ENCODE assay signal across 9 cellular contexts in genomic region chr3:60086811-60087210, GRCh38.
DNase-seq lines count a peak whose midpoint lies in the region; ATAC-seq and TF ChIP-seq lines count a peak whose summit lies in the region.
"Had no signal": no experiment of that assay in that cellular context is flagged by ENCODE, and none has a peak within 500 bp of the region (broad histone marks: within the 10 kb centered on the region; RNA-seq: fewer than 3 reads in every experiment).

No MANE protein-coding gene starts in this region.

- ATAC-seq in GM21576 (IDR thresholded peaks at IDR 0.05; ENCODE audit: unreplicated experiment) = peak; percentile 87
- no peak for ATAC-seq in HG02852 (IDR thresholded peaks at IDR 0.05; ENCODE audit: unreplicated experiment)

- no peak overlapping the region for H3K27ac Mint-ChIP-seq in neural progenitor cell

- H3K9me3 ChIP-seq in neural progenitor cell (ENCODE audit: low read depth) (no peaks in the 10 kb centered on the region), esophagus squamous epithelium (no peaks in the 10 kb centered on the region)
- H3K9me3 ChIP-seq: SJSA1 had no signal

- H3K27ac ChIP-seq in neural progenitor cell (no peak overlapping the region), esophagus squamous epithelium (no peak overlapping the region)
- H3K27ac ChIP-seq: SJSA1 had no signal

- DNase-seq in CD1c-positive myeloid dendritic cell (ENCODE audit: extremely low spot score) = peak; percentile 2
- DNase-seq in OCI-M1 (lab: John Stamatoyannopoulos, UW) = peak; percentile 61
- DNase-seq in epithelial cell of esophagus (ENCODE audit: low read depth) = peak; percentile 23
- no peak for DNase-seq in neural progenitor cell (ENCODE audit: low spot score)
- DNase-seq in NCI-H1092 treated with DMSO at 0.1 percent for 48 hours (lab: John Stamatoyannopoulos, UW) = no peak
- DNase-seq in esophagus squamous epithelium (lab: John Stamatoyannopoulos, UW) = no peak

- H3K4me3 ChIP-seq in epithelial cell of esophagus (ENCODE audit: low read length) = no peak overlapping the region
- H3K4me3 ChIP-seq in neural progenitor cell = no peak overlapping the region
- no peak overlapping the region for H3K4me3 ChIP-seq in esophagus squamous epithelium
- H3K4me3 ChIP-seq: SJSA1 had no signal

- H3K27me3 ChIP-seq in neural progenitor cell (no peaks in the 10 kb centered on the region), esophagus squamous epithelium (no peaks in the 10 kb centered on the region)
- H3K27me3 ChIP-seq: SJSA1 had no signal

- intact Hi-C loops in esophagus squamous epithelium (cut with DNase I) = no loop called here

- no peak overlapping the region for H2AFZ ChIP-seq in neural progenitor cell (replicated peaks)

- no peaks in the 10 kb centered on the region for H4K20me1 ChIP-seq in neural progenitor cell (ENCODE audit: low read depth)

- H3K9me3 Mint-ChIP-seq in neural progenitor cell = peaks cover 8% of the 10 kb centered on the region

- TF ChIP-seq POLR2A in esophagus squamous epithelium (IDR thresholded peaks at IDR 0.05) = no peak

- H3K36me3 Mint-ChIP-seq in neural progenitor cell = no peaks in the 10 kb centered on the region

- no peaks in the 10 kb centered on the region for H3K79me2 ChIP-seq in neural progenitor cell (ENCODE audit: low read depth)

- no peak overlapping the region for H3K4me2 ChIP-seq in neural progenitor cell

- no peak for TF ChIP-seq CTCF in epithelial cell of esophagus (IDR thresholded peaks at IDR 0.05; ENCODE audit: insufficient read depth, low read depth, low read length, missing control alignments)
- TF ChIP-seq CTCF in neural progenitor cell (IDR thresholded peaks at IDR 0.05) = no peak
- TF ChIP-seq CTCF in esophagus squamous epithelium (IDR thresholded peaks at IDR 0.05) = no peak

- H3K4me1 Mint-ChIP-seq in neural progenitor cell = peaks cover 9% of the 10 kb centered on the region

- H3K4me1 ChIP-seq in neural progenitor cell (no peaks in the 10 kb centered on the region), esophagus squamous epithelium (no peaks in the 10 kb centered on the region)
- H3K4me1 ChIP-seq: SJSA1 had no signal

- peaks cover 2% of the 10 kb centered on the region for H3K27me3 Mint-ChIP-seq in neural progenitor cell (ENCODE audit: insufficient read depth, low read depth)

- H3K36me3 ChIP-seq in neural progenitor cell (no peaks in the 10 kb centered on the region), esophagus squamous epithelium (no peaks in the 10 kb centered on the region)
- H3K36me3 ChIP-seq: SJSA1 had no signal

- no peaks in the 10 kb centered on the region for H3F3A ChIP-seq in neural progenitor cell (ENCODE audit: low read depth)

- H3K4me3 Mint-ChIP-seq in neural progenitor cell = no peak overlapping the region

- no peak overlapping the region for H3K9ac ChIP-seq in neural progenitor cell

- 10 to 25% methylated on average over 2 of the region's 2 CpGs for WGBS in esophagus squamous epithelium, 2 donors

Comparison
In these comparisons a context has a peak if more than half of its experiments do, and no peak if none do; other contexts are left out.
1. DNase-seq: peak in CD1c-positive myeloid dendritic cell (single experiment), OCI-M1 (single experiment) and epithelial cell of esophagus (single experiment); none in neural progenitor cell (single experiment), NCI-H1092 treated with DMSO at 0.1 percent for 48 hours (single experiment) and esophagus squamous epithelium (single experiment).